ENCODE assay signal across 16 cellular contexts in genomic region chr9:93621922-93622321, GRCh38.
"Had no signal": no experiment of that assay in that cellular context is flagged by ENCODE, and none has a peak within 500 bp of the region (broad histone marks: within the 10 kb centered on the region; RNA-seq: fewer than 3 reads in every experiment).

No MANE protein-coding gene starts in this region.

- H3K4me3 ChIP-seq: coronary artery, heart left ventricle, psoas muscle, stomach, thoracic aorta, transverse colon had no signal

- H3K4me3 Mint-ChIP-seq: natural killer cell treated with Interleukin-12 subunit alpha and Interleukin-12 subunit beta and Interleukin-15 and Interleukin-18, amount 100 ng/mL, for 72 hours had no signal

- H3K27me3 ChIP-seq: heart left ventricle, stomach, transverse colon had no signal

- H3K9me3 ChIP-seq: psoas muscle, stomach, thoracic aorta, transverse colon had no signal

- DNase-seq: effector CD4-positive, alpha-beta T cell; heart left ventricle; hippocampal formation; mammary epithelial cell; psoas muscle; retina; stimulated activated CD4-positive, alpha-beta T cell treated with anti-CD3 and anti-CD28 coated beads, Interleukin-2, amount 100 ng/mL, for 24 hours; stimulated activated CD4-positive, alpha-beta T cell treated with anti-CD3 and anti-CD28 coated beads, Interleukin-4, amount 100 ng/mL, for 4 hours; stimulated activated naive CD4-positive, alpha-beta T cell; stomach; substantia nigra; transverse colon had no signal

- H3K4me1 ChIP-seq: parathyroid adenoma had no signal

- H3K36me3 ChIP-seq: thoracic aorta, transverse colon had no signal

- H3K27ac ChIP-seq: coronary artery, heart left ventricle, parathyroid adenoma, psoas muscle, stomach, thoracic aorta, transverse colon had no signal

- H3K27ac Mint-ChIP-seq: natural killer cell treated with Interleukin-12 subunit alpha and Interleukin-12 subunit beta and Interleukin-15 and Interleukin-18, amount 100 ng/mL, for 72 hours had no signal

- ATAC-seq: natural killer cell treated with Interleukin-12 subunit alpha and Interleukin-12 subunit beta and Interleukin-15 and Interleukin-18, amount 100 ng/mL, for 72 hours had no signal

- H3K9me3 Mint-ChIP-seq: natural killer cell treated with Interleukin-12 subunit alpha and Interleukin-12 subunit beta and Interleukin-15 and Interleukin-18, amount 100 ng/mL, for 72 hours had no signal
